Comparison of ENCODE assay signal across 8 cellular contexts in genomic region chr9:98795295-98795955, GRCh38. TPM values are rescaled to one million over a fixed set of nuclear protein-coding genes. Genes with fewer than 3 reads are reported as not detected.
DNase-seq lines count a peak whose midpoint lies in the region; ATAC-seq and TF ChIP-seq lines count a peak whose summit lies in the region.

No MANE protein-coding gene starts in this region.

- H3K36me3 ChIP-seq in left lung (no peaks in the 10 kb centered on the region), thoracic aorta (no peaks in the 10 kb centered on the region)

- H3K27ac ChIP-seq in left lung (peak overlapping the region in 1 of 2 donors; percentile 48), thoracic aorta (peak overlapping the region; percentile 43 to 50)

- no peak for ATAC-seq in left lung
- ATAC-seq in thoracic aorta (ENCODE audit: insufficient number of reproducible peaks, low FRiP score, low read depth) = no peak
- no peak for ATAC-seq in GM18867 (IDR thresholded peaks at IDR 0.05; ENCODE audit: unreplicated experiment)
- no peak for ATAC-seq in GM18858 (IDR thresholded peaks at IDR 0.05; ENCODE audit: unreplicated experiment)

- H3K27ac Mint-ChIP-seq in activated CD4-positive, alpha-beta T cell treated with anti-CD3 and anti-CD28 coated beads, Interleukin-2, amount 10 ng/mL, durations not matched to agents 24 days and 14 days = no peak overlapping the region

- H3K4me1 ChIP-seq in left lung (peaks cover 18 to 38% of the 10 kb centered on the region in 2 donors), thoracic aorta (ENCODE audit: control insufficient read depth in 1 of 2, low read depth in 2 of 2) (peaks cover 14 to 48% of the 10 kb centered on the region in 2 donors)

- H3K4me3 ChIP-seq in left lung (peak overlapping the region; percentile 44 to 61), thoracic aorta (peak overlapping the region; percentile 77)

- peak overlapping the region; percentile 32 for H3K4me3 Mint-ChIP-seq in activated CD4-positive, alpha-beta T cell treated with anti-CD3 and anti-CD28 coated beads, Interleukin-2, amount 10 ng/mL, durations not matched to agents 24 days and 14 days

- peaks cover 3% of the 10 kb centered on the region for H3K36me3 Mint-ChIP-seq in activated CD4-positive, alpha-beta T cell treated with anti-CD3 and anti-CD28 coated beads, Interleukin-2, amount 10 ng/mL, durations not matched to agents 24 days and 14 days (ENCODE audit: low read depth)

- H3K9me3 Mint-ChIP-seq in activated CD4-positive, alpha-beta T cell treated with anti-CD3 and anti-CD28 coated beads, Interleukin-2, amount 10 ng/mL, durations not matched to agents 24 days and 14 days = peaks cover 18% of the 10 kb centered on the region

- H3K9me3 ChIP-seq in left lung (no peaks in the 10 kb centered on the region), thoracic aorta (no peaks in the 10 kb centered on the region)

- TF ChIP-seq CTCF in left lung (IDR thresholded peaks at IDR 0.05) (no peak), thoracic aorta (IDR thresholded peaks at IDR 0.05) (no peak)

- H3K27me3 Mint-ChIP-seq in activated CD4-positive, alpha-beta T cell treated with anti-CD3 and anti-CD28 coated beads, Interleukin-2, amount 10 ng/mL, durations not matched to agents 24 days and 14 days = peaks cover 18% of the 10 kb centered on the region

- DNase-seq in activated CD4-positive, alpha-beta T cell treated with anti-CD3 and anti-CD28 coated beads, Interleukin-2, amount 10 ng/mL, durations not matched to agents 24 days and 14 days = no peak
- DNase-seq in activated CD4-positive, alpha-beta T cell treated with anti-CD3 and anti-CD28 coated beads, Interleukin-2, amount 50 U/mL, for 1 hour = no peak
- DNase-seq in amniotic epithelial cell (ENCODE audit: low read depth) (peak; percentile 63), left lung (no peak), thoracic aorta (ENCODE audit: low spot score) (no peak)
- DNase-seq in activated CD4-positive, alpha-beta T cell treated with anti-CD3 and anti-CD28 coated beads for 1 hour = no peak

- H3K27me3 ChIP-seq in left lung = peaks cover 0 to 19% of the 10 kb centered on the region in 2 donors
- H3K27me3 ChIP-seq in thoracic aorta (replicated peaks; ENCODE audit: insufficient read depth) = no peaks in the 10 kb centered on the region

- H3K4me1 Mint-ChIP-seq in activated CD4-positive, alpha-beta T cell treated with anti-CD3 and anti-CD28 coated beads, Interleukin-2, amount 10 ng/mL, durations not matched to agents 24 days and 14 days = peaks cover 25% of the 10 kb centered on the region

- intact Hi-C loops in activated CD4-positive, alpha-beta T cell treated with anti-CD3 and anti-CD28 coated beads, Interleukin-2, amount 10 ng/mL, durations not matched to agents 24 days and 14 days (cut with micrococcal nuclease) = no loop called here
- intact Hi-C loops in left lung (cut with DNase I) = loop anchor here in 1 of 2 donors (10.0 kb wide), 1 partner anchor 261 kb away; no protein-coding TSS in a partner anchor

RNA-seq across cellular contexts. Expression of gene ANKS6, which starts 0.9 kb away (rescaled TPM):
- total RNA-seq in activated CD4-positive, alpha-beta T cell treated with anti-CD3 and anti-CD28 coated beads, Interleukin-2, amount 10 ng/mL, durations not matched to agents 24 days and 14 days = 13.4 and 13.6 TPM in 2 replicates
- 10 to 100 TPM; 23.4 to 26.9 TPM for total RNA-seq in left lung
- 10 to 100 TPM; 35.1 to 45.8 TPM for total RNA-seq in thoracic aorta

RNA-seq across cellular contexts. Expression of gene GALNT12, which starts 12.0 kb away (rescaled TPM):
- total RNA-seq in activated CD4-positive, alpha-beta T cell treated with anti-CD3 and anti-CD28 coated beads, Interleukin-2, amount 10 ng/mL, durations not matched to agents 24 days and 14 days = 2.8 and 3.6 TPM in 2 replicates
- total RNA-seq in left lung (10 to 100 TPM; 20.0 to 21.3 TPM), thoracic aorta (10 to 100 TPM in 1 of 2 donors, 1 to 10 TPM in 1; 6.8 to 30.1 TPM)
